1 cellular context compared by ENCODE assay signal in genomic region chr5:156396830-156397081, GRCh38.
TF ChIP-seq lines count a peak whose summit lies in the region.

No MANE protein-coding gene starts in this region.

TF ChIP-seq in IMR-90, 13 proteins besides CTCF, POLR2A, EP300 and RAD21 (continued from another document):
- TF ChIP-seq MAFK (IDR thresholded peaks at IDR 0.05; ENCODE audit: low read depth, low read length), result no peak
- TF ChIP-seq CHD1 (IDR thresholded peaks at IDR 0.05; ENCODE audit: low read depth, low read length), result no peak
- no peak for TF ChIP-seq MXI1 (IDR thresholded peaks at IDR 0.05; ENCODE audit: borderline replicate concordance, low read depth, low read length)
- no peak for TF ChIP-seq SMC3 (IDR thresholded peaks at IDR 0.05; ENCODE audit: low read depth, low read length)
- no peak for TF ChIP-seq BHLHE40 (IDR thresholded peaks at IDR 0.05; ENCODE audit: low read depth, low read length)
- TF ChIP-seq MAZ (IDR thresholded peaks at IDR 0.05; ENCODE audit: borderline replicate concordance, low read depth, low read length), result no peak
- no peak for TF ChIP-seq FOS (IDR thresholded peaks at IDR 0.05; ENCODE audit: low read depth, low read length)
- TF ChIP-seq USF2 (IDR thresholded peaks at IDR 0.05; ENCODE audit: low read depth, low read length), result no peak
- TF ChIP-seq NFE2L2 (IDR thresholded peaks at IDR 0.05; ENCODE audit: low read depth, low read length), result no peak
- no peak for TF ChIP-seq CEBPB (IDR thresholded peaks at IDR 0.05; ENCODE audit: low read depth, low read length)
- TF ChIP-seq RFX5 (IDR thresholded peaks at IDR 0.05; ENCODE audit: low read depth, low read length), result no peak
- no peak for TF ChIP-seq RCOR1 (IDR thresholded peaks at IDR 0.05; ENCODE audit: insufficient replicate concordance, low read length)
